ENCODE assay signal across 41 cellular contexts in genomic region chr7:134542195-134542771, GRCh38. TPM values are rescaled to one million over a fixed set of nuclear protein-coding genes. Genes with fewer than 3 reads are reported as not detected.
"Had no signal": no experiment of that assay in that cellular context is flagged by ENCODE, and none has a peak within 500 bp of the region (broad histone marks: within the 10 kb centered on the region; RNA-seq: fewer than 3 reads in every experiment).

No MANE protein-coding gene starts in this region.

- H3K4me3 ChIP-seq: adrenal gland, body of pancreas, esophagus squamous epithelium, gastroesophageal sphincter, heart right ventricle, hepatocyte had no signal

- H3K27ac ChIP-seq: adrenal gland, body of pancreas, epithelial cell of prostate, esophagus squamous epithelium, gastroesophageal sphincter, heart right ventricle, hepatocyte, WERI-Rb-1 had no signal

- H3K4me2 ChIP-seq: hepatocyte had no signal

- H3K79me2 ChIP-seq: hepatocyte had no signal

- H2AFZ ChIP-seq: hepatocyte had no signal

- H3K27ac Mint-ChIP-seq: activated B cell treated with CpG ODN at 0.5 μM for 24 hours; activated CD4-positive, alpha-beta memory T cell treated with anti-CD3 and anti-CD28 coated beads for 36 hours; activated CD4-positive, alpha-beta T cell treated with anti-CD3 and anti-CD28 coated beads for 36 hours; activated CD4-positive, alpha-beta T cell treated with anti-CD3 and anti-CD28 coated beads, Interleukin-2, amount 10 ng/mL, durations not matched to agents 24 days and 14 days; activated CD8-positive, alpha-beta memory T cell treated with anti-CD3 and anti-CD28 coated beads, Interleukin-2, amount 10 ng/mL, durations not matched to agents 7 days and 5 days; activated CD8-positive, alpha-beta T cell treated with anti-CD3 and anti-CD28 coated beads, Interleukin-2, amount 10 ng/mL, durations not matched to agents 7 days and 5 days; activated naive CD4-positive, alpha-beta T cell treated with anti-CD3 and anti-CD28 coated beads for 36 hours; activated naive CD4-positive, alpha-beta T cell treated with anti-CD3 and anti-CD28 coated beads, Interleukin-2, amount 50 U/mL, for 24 hours; activated naive CD8-positive, alpha-beta T cell treated with anti-CD3 and anti-CD28 coated beads for 36 hours; activated naive CD8-positive, alpha-beta T cell treated with anti-CD3 and anti-CD28 coated beads, Interleukin-2, amount 50 U/mL, for 24 hours; activated T-helper 1 cell treated with anti-CD3 and anti-CD28 coated beads, Interleukin-12 subunit alpha, Interleukin-12 subunit beta, Interleukin-2, Interleukin-4 antibody, amounts not matched to agents 30 ng/mL and 10 ng/mL and 1 ng/mL, durations not matched to agents 14 hours and 24 hours and 36 hours; activated T-helper 2 cell treated with anti-CD3 and anti-CD28 coated beads, Interferon-gamma antibody, Interleukin-2, Interleukin-4, amounts not matched to agents 10 μg/mL and 5 μg/mL and 100 μg/mL, durations not matched to agents 14 hours and 24 hours and 36 hours; T-helper 2 cell treated with Interferon-gamma antibody and Interleukin-4, amounts not matched to agents 5 μg/mL and 100 μg/mL, for 36 hours had no signal

- H3K9me3 ChIP-seq: adrenal gland, body of pancreas, esophagus squamous epithelium, gastroesophageal sphincter, heart right ventricle had no signal

- H3K9me3 Mint-ChIP-seq: activated B cell treated with CpG ODN at 0.5 μM for 24 hours; activated CD4-positive, alpha-beta memory T cell treated with anti-CD3 and anti-CD28 coated beads for 36 hours; activated CD4-positive, alpha-beta T cell treated with anti-CD3 and anti-CD28 coated beads, Interleukin-2, amount 10 ng/mL, durations not matched to agents 24 days and 14 days; activated naive CD4-positive, alpha-beta T cell treated with anti-CD3 and anti-CD28 coated beads for 36 hours; activated naive CD4-positive, alpha-beta T cell treated with anti-CD3 and anti-CD28 coated beads, Interleukin-2, amount 50 U/mL, for 24 hours; activated naive CD8-positive, alpha-beta T cell treated with anti-CD3 and anti-CD28 coated beads for 36 hours; activated naive CD8-positive, alpha-beta T cell treated with anti-CD3 and anti-CD28 coated beads, Interleukin-2, amount 50 U/mL, for 24 hours; activated T-helper 1 cell treated with anti-CD3 and anti-CD28 coated beads, Interleukin-12 subunit alpha, Interleukin-12 subunit beta, Interleukin-2, Interleukin-4 antibody, amounts not matched to agents 30 ng/mL and 10 ng/mL and 1 ng/mL, durations not matched to agents 14 hours and 24 hours and 36 hours; activated T-helper 2 cell treated with anti-CD3 and anti-CD28 coated beads, Interferon-gamma antibody, Interleukin-2, Interleukin-4, amounts not matched to agents 10 μg/mL and 5 μg/mL and 100 μg/mL, durations not matched to agents 14 hours and 24 hours and 36 hours; T-helper 2 cell treated with Interferon-gamma antibody and Interleukin-4, amounts not matched to agents 5 μg/mL and 100 μg/mL, for 36 hours had no signal

- H3K4me1 Mint-ChIP-seq: activated CD4-positive, alpha-beta T cell treated with anti-CD3 and anti-CD28 coated beads for 36 hours; activated CD4-positive, alpha-beta T cell treated with anti-CD3 and anti-CD28 coated beads, Interleukin-2, amount 10 ng/mL, durations not matched to agents 24 days and 14 days; activated naive CD4-positive, alpha-beta T cell treated with anti-CD3 and anti-CD28 coated beads, Interleukin-2, amount 50 U/mL, for 24 hours; activated naive CD8-positive, alpha-beta T cell treated with anti-CD3 and anti-CD28 coated beads for 36 hours had no signal

- DNase-seq: activated B cell treated with CpG ODN at 0.5 μM for 24 hours; activated CD4-positive, alpha-beta memory T cell treated with anti-CD3 and anti-CD28 coated beads for 36 hours; activated CD4-positive, alpha-beta T cell treated with anti-CD3 and anti-CD28 coated beads for 36 hours; activated CD4-positive, alpha-beta T cell treated with anti-CD3 and anti-CD28 coated beads, Interleukin-2, amount 10 ng/mL, durations not matched to agents 24 days and 14 days; activated CD8-positive, alpha-beta memory T cell treated with anti-CD3 and anti-CD28 coated beads, Interleukin-2, amount 10 ng/mL, durations not matched to agents 7 days and 5 days; activated CD8-positive, alpha-beta memory T cell treated with anti-CD3 and anti-CD28 coated beads, Interleukin-2, amount 50 U/mL, for 4 hours; activated CD8-positive, alpha-beta T cell treated with anti-CD3 and anti-CD28 coated beads, Interleukin-2, amount 10 ng/mL, durations not matched to agents 7 days and 5 days; activated effector memory CD4-positive, alpha-beta T cell treated with anti-CD3 and anti-CD28 coated beads, Interleukin-2, amount 50 U/mL, for 16 hours; activated naive CD4-positive, alpha-beta T cell treated with anti-CD3 and anti-CD28 coated beads for 36 hours; activated naive CD8-positive, alpha-beta T cell treated with anti-CD3 and anti-CD28 coated beads for 36 hours; activated naive CD8-positive, alpha-beta T cell treated with anti-CD3 and anti-CD28 coated beads, Interleukin-2, amount 50 U/mL, for 24 hours; activated T-cell treated with anti-CD3 and anti-CD28 coated beads, Interleukin-2, amount 50 U/mL, for 1 hour; activated T-cell treated with anti-CD3 and anti-CD28 coated beads, Interleukin-2, amount 50 U/mL, for 48 hours; adrenal gland; amygdala; aorta; body of pancreas; caudate nucleus; effector CD8-positive, alpha-beta T cell; esophagus squamous epithelium; foreskin melanocyte; heart right ventricle; T1000; WERI-Rb-1 had no signal

- FAIRE-seq: colon, endometrium, endothelial cell of umbilical vein had no signal

- H3K36me3 Mint-ChIP-seq: activated CD4-positive, alpha-beta memory T cell treated with anti-CD3 and anti-CD28 coated beads for 36 hours; activated CD8-positive, alpha-beta memory T cell treated with anti-CD3 and anti-CD28 coated beads, Interleukin-2, amount 10 ng/mL, durations not matched to agents 7 days and 5 days; activated naive CD4-positive, alpha-beta T cell treated with anti-CD3 and anti-CD28 coated beads, Interleukin-2, amount 50 U/mL, for 24 hours; activated naive CD8-positive, alpha-beta T cell treated with anti-CD3 and anti-CD28 coated beads for 36 hours had no signal

- H3K4me3 Mint-ChIP-seq: activated B cell treated with CpG ODN at 0.5 μM for 24 hours; activated CD4-positive, alpha-beta memory T cell treated with anti-CD3 and anti-CD28 coated beads for 36 hours; activated CD4-positive, alpha-beta T cell treated with anti-CD3 and anti-CD28 coated beads for 36 hours; activated CD4-positive, alpha-beta T cell treated with anti-CD3 and anti-CD28 coated beads, Interleukin-2, amount 10 ng/mL, durations not matched to agents 24 days and 14 days; activated CD8-positive, alpha-beta memory T cell treated with anti-CD3 and anti-CD28 coated beads, Interleukin-2, amount 10 ng/mL, durations not matched to agents 7 days and 5 days; activated CD8-positive, alpha-beta T cell treated with anti-CD3 and anti-CD28 coated beads, Interleukin-2, amount 10 ng/mL, durations not matched to agents 7 days and 5 days; activated naive CD4-positive, alpha-beta T cell treated with anti-CD3 and anti-CD28 coated beads for 36 hours; activated naive CD4-positive, alpha-beta T cell treated with anti-CD3 and anti-CD28 coated beads, Interleukin-2, amount 50 U/mL, for 24 hours; activated naive CD8-positive, alpha-beta T cell treated with anti-CD3 and anti-CD28 coated beads for 36 hours; activated naive CD8-positive, alpha-beta T cell treated with anti-CD3 and anti-CD28 coated beads, Interleukin-2, amount 50 U/mL, for 24 hours; activated T-helper 1 cell treated with anti-CD3 and anti-CD28 coated beads, Interleukin-12 subunit alpha, Interleukin-12 subunit beta, Interleukin-2, Interleukin-4 antibody, amounts not matched to agents 30 ng/mL and 10 ng/mL and 1 ng/mL, durations not matched to agents 14 hours and 24 hours and 36 hours; T-helper 2 cell treated with Interferon-gamma antibody and Interleukin-4, amounts not matched to agents 5 μg/mL and 100 μg/mL, for 36 hours had no signal

- H3K27me3 ChIP-seq: adrenal gland, body of pancreas, esophagus squamous epithelium, hepatocyte had no signal

- H3K36me3 ChIP-seq: adrenal gland, gastroesophageal sphincter, heart right ventricle, WERI-Rb-1 had no signal

- ATAC-seq: activated CD4-positive, alpha-beta T cell treated with anti-CD3 and anti-CD28 coated beads for 36 hours; activated CD4-positive, CD25-positive, alpha-beta regulatory T cell treated with anti-CD3 and anti-CD28 coated beads, Interleukin-2, amount 50 U/mL, for 24 hours; activated CD8-positive, alpha-beta memory T cell treated with anti-CD3 and anti-CD28 coated beads, Interleukin-2, amount 10 ng/mL, durations not matched to agents 7 days and 5 days; activated CD8-positive, alpha-beta T cell treated with anti-CD3 and anti-CD28 coated beads, Interleukin-2, amount 10 ng/mL, durations not matched to agents 7 days and 5 days; activated naive CD8-positive, alpha-beta T cell treated with anti-CD3 and anti-CD28 coated beads, Interleukin-2, amount 50 U/mL, for 24 hours; body of pancreas; gastroesophageal sphincter; heart right ventricle had no signal

RNA-seq across cellular contexts. Expression of gene AKR1B15, which starts 6.6 kb away (rescaled TPM):
- total RNA-seq: activated B cell treated with CpG ODN at 0.5 μM for 24 hours; activated CD4-positive, alpha-beta memory T cell treated with anti-CD3 and anti-CD28 coated beads for 36 hours; activated CD4-positive, alpha-beta T cell treated with anti-CD3 and anti-CD28 coated beads for 36 hours; activated CD4-positive, alpha-beta T cell treated with anti-CD3 and anti-CD28 coated beads, Interleukin-2, amount 10 ng/mL, durations not matched to agents 24 days and 14 days; activated CD8-positive, alpha-beta memory T cell treated with anti-CD3 and anti-CD28 coated beads for 36 hours; activated CD8-positive, alpha-beta memory T cell treated with anti-CD3 and anti-CD28 coated beads, Interleukin-2, amount 10 ng/mL, durations not matched to agents 7 days and 5 days; activated CD8-positive, alpha-beta T cell treated with anti-CD3 and anti-CD28 coated beads, Interleukin-2, amount 10 ng/mL, durations not matched to agents 7 days and 5 days; activated naive CD4-positive, alpha-beta T cell treated with anti-CD3 and anti-CD28 coated beads for 36 hours; activated naive CD8-positive, alpha-beta T cell treated with anti-CD3 and anti-CD28 coated beads for 36 hours; activated T-helper 1 cell treated with anti-CD3 and anti-CD28 coated beads, Interleukin-12 subunit alpha, Interleukin-12 subunit beta, Interleukin-2, Interleukin-4 antibody, amounts not matched to agents 30 ng/mL and 10 ng/mL and 1 ng/mL, durations not matched to agents 14 hours and 24 hours and 36 hours; activated T-helper 2 cell treated with anti-CD3 and anti-CD28 coated beads, Interferon-gamma antibody, Interleukin-2, Interleukin-4, amounts not matched to agents 10 μg/mL and 5 μg/mL and 100 μg/mL, durations not matched to agents 14 hours and 24 hours and 36 hours; chondrocyte; dermis microvascular lymphatic vessel endothelial cell; endothelial cell of umbilical vein; fibroblast of lung; fibroblast of villous mesenchyme; glomerular endothelial cell; heart right ventricle had no signal
- polyA plus RNA-seq: aorta, endothelial cell of umbilical vein, fibroblast of lung, heart right ventricle had no signal

RNA-seq across cellular contexts. Expression of gene AKR1B10, which starts 14.9 kb away (rescaled TPM):
- total RNA-seq: activated B cell treated with CpG ODN at 0.5 μM for 24 hours; activated CD4-positive, alpha-beta memory T cell treated with anti-CD3 and anti-CD28 coated beads for 36 hours; activated CD4-positive, alpha-beta T cell treated with anti-CD3 and anti-CD28 coated beads for 36 hours; activated CD4-positive, alpha-beta T cell treated with anti-CD3 and anti-CD28 coated beads, Interleukin-2, amount 10 ng/mL, durations not matched to agents 24 days and 14 days; activated CD8-positive, alpha-beta memory T cell treated with anti-CD3 and anti-CD28 coated beads for 36 hours; activated CD8-positive, alpha-beta memory T cell treated with anti-CD3 and anti-CD28 coated beads, Interleukin-2, amount 10 ng/mL, durations not matched to agents 7 days and 5 days; activated CD8-positive, alpha-beta T cell treated with anti-CD3 and anti-CD28 coated beads, Interleukin-2, amount 10 ng/mL, durations not matched to agents 7 days and 5 days; activated naive CD4-positive, alpha-beta T cell treated with anti-CD3 and anti-CD28 coated beads for 36 hours; activated naive CD8-positive, alpha-beta T cell treated with anti-CD3 and anti-CD28 coated beads for 36 hours; activated T-helper 1 cell treated with anti-CD3 and anti-CD28 coated beads, Interleukin-12 subunit alpha, Interleukin-12 subunit beta, Interleukin-2, Interleukin-4 antibody, amounts not matched to agents 30 ng/mL and 10 ng/mL and 1 ng/mL, durations not matched to agents 14 hours and 24 hours and 36 hours; activated T-helper 2 cell treated with anti-CD3 and anti-CD28 coated beads, Interferon-gamma antibody, Interleukin-2, Interleukin-4, amounts not matched to agents 10 μg/mL and 5 μg/mL and 100 μg/mL, durations not matched to agents 14 hours and 24 hours and 36 hours; chondrocyte; endothelial cell of umbilical vein; glomerular endothelial cell had no signal
- polyA plus RNA-seq: endothelial cell of umbilical vein had no signal
